In the genomic region with DNA sequence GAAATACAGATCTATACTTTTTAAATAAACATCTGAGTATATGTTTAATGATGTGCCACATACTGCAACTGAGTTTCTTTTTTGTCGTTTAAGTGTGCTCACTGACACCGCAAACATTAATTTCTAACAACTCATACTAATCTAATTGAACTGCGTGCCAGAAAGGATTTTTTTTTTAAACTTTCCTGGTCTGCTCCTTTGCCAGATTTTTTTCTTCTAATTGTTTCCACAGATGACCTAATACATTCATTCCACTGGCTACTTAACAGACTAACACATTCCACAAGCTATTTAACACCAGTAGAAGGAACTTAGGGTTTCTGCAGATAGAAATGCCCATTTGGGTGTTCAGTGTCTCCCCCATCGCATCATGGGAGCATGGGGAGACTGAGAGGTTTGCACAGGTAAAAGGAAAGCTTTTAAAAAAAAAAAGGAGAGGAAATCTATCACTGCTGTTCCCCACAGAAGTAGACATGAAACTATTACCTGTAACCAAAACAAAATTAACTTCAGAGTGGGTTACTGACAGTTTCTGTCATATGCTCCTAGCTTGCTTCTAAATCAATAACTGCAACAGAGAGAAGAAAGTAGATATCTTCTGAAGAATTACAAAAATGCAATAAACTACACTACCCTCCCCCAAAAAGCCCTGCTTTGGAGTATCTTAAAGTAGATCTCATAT, we compare ENCODE assay signal across 7 cellular contexts. TPM values are rescaled to one million over a fixed set of nuclear protein-coding genes. Genes with fewer than 3 reads are reported as not detected.
DNase-seq lines count a peak whose midpoint lies in the region; ATAC-seq and FAIRE-seq lines count a peak whose summit lies in the region.

No MANE protein-coding gene starts in this region.

- FAIRE-seq in GM19239 (lab: Jason Lieb, UNC), result no peak

- H3K4me3 Mint-ChIP-seq in activated T-helper 1 cell treated with anti-CD3 and anti-CD28 coated beads, Interleukin-12 subunit alpha, Interleukin-12 subunit beta, Interleukin-2, Interleukin-4 antibody, amounts not matched to agents 30 ng/mL and 10 ng/mL and 1 ng/mL, durations not matched to agents 14 hours and 24 hours and 36 hours, result peak overlapping the region; percentile 69
- H3K4me3 Mint-ChIP-seq in natural killer cell treated with Interleukin-12 subunit alpha and Interleukin-12 subunit beta and Interleukin-15 and Interleukin-18, amount 100 ng/mL, for 72 hours, result peak overlapping the region; percentile 87

- H3K27me3 Mint-ChIP-seq in activated T-helper 1 cell treated with anti-CD3 and anti-CD28 coated beads, Interleukin-12 subunit alpha, Interleukin-12 subunit beta, Interleukin-2, Interleukin-4 antibody, amounts not matched to agents 30 ng/mL and 10 ng/mL and 1 ng/mL, durations not matched to agents 14 hours and 24 hours and 36 hours (ENCODE audit: insufficient read depth), result no peaks in the 10 kb centered on the region
- no peaks in the 10 kb centered on the region for H3K27me3 Mint-ChIP-seq in natural killer cell treated with Interleukin-12 subunit alpha and Interleukin-12 subunit beta and Interleukin-15 and Interleukin-18, amount 100 ng/mL, for 72 hours

- DNase-seq in activated T-helper 1 cell treated with anti-CD3 and anti-CD28 coated beads, Interleukin-12 subunit alpha, Interleukin-12 subunit beta, Interleukin-2, Interleukin-4 antibody, amounts not matched to agents 30 ng/mL and 10 ng/mL and 1 ng/mL, durations not matched to agents 14 hours and 24 hours and 36 hours (ENCODE audit: low spot score), result no peak
- no peak for DNase-seq in natural killer cell treated with Interleukin-12 subunit alpha and Interleukin-12 subunit beta and Interleukin-15 and Interleukin-18, amount 100 ng/mL, for 72 hours (ENCODE audit: low spot score)
- DNase-seq in hippocampal formation (lab: John Stamatoyannopoulos, UW), result no peak
- DNase-seq in SKM-1 (lab: John Stamatoyannopoulos, UW; ENCODE audit: unreplicated experiment), result no peak
- DNase-seq in GM19239 (ENCODE audit: insufficient read length, low spot score), result no peak

- H3K4me1 Mint-ChIP-seq in activated T-helper 1 cell treated with anti-CD3 and anti-CD28 coated beads, Interleukin-12 subunit alpha, Interleukin-12 subunit beta, Interleukin-2, Interleukin-4 antibody, amounts not matched to agents 30 ng/mL and 10 ng/mL and 1 ng/mL, durations not matched to agents 14 hours and 24 hours and 36 hours (ENCODE audit: low read depth), result peaks cover 23% of the 10 kb centered on the region
- peaks cover 22 to 27% of the 10 kb centered on the region in 2 donors for H3K4me1 Mint-ChIP-seq in natural killer cell treated with Interleukin-12 subunit alpha and Interleukin-12 subunit beta and Interleukin-15 and Interleukin-18, amount 100 ng/mL, for 72 hours (ENCODE audit: low read depth in 2 of 2)

- H3K27ac Mint-ChIP-seq in activated T-helper 1 cell treated with anti-CD3 and anti-CD28 coated beads, Interleukin-12 subunit alpha, Interleukin-12 subunit beta, Interleukin-2, Interleukin-4 antibody, amounts not matched to agents 30 ng/mL and 10 ng/mL and 1 ng/mL, durations not matched to agents 14 hours and 24 hours and 36 hours, result peak overlapping the region; percentile 97
- H3K27ac Mint-ChIP-seq in natural killer cell treated with Interleukin-12 subunit alpha and Interleukin-12 subunit beta and Interleukin-15 and Interleukin-18, amount 100 ng/mL, for 72 hours, result peak overlapping the region; percentile 82 to 87

- peaks cover 12% of the 10 kb centered on the region for H3K36me3 Mint-ChIP-seq in activated T-helper 1 cell treated with anti-CD3 and anti-CD28 coated beads, Interleukin-12 subunit alpha, Interleukin-12 subunit beta, Interleukin-2, Interleukin-4 antibody, amounts not matched to agents 30 ng/mL and 10 ng/mL and 1 ng/mL, durations not matched to agents 14 hours and 24 hours and 36 hours (ENCODE audit: low read depth)
- H3K36me3 Mint-ChIP-seq in natural killer cell treated with Interleukin-12 subunit alpha and Interleukin-12 subunit beta and Interleukin-15 and Interleukin-18, amount 100 ng/mL, for 72 hours, result no peaks in the 10 kb centered on the region

- intact Hi-C loops in activated T-helper 1 cell treated with anti-CD3 and anti-CD28 coated beads, Interleukin-12 subunit alpha, Interleukin-12 subunit beta, Interleukin-2, Interleukin-4 antibody, amounts not matched to agents 30 ng/mL and 10 ng/mL and 1 ng/mL, durations not matched to agents 14 hours and 24 hours and 36 hours (cut with micrococcal nuclease), result no loop called here

- peak; percentile 38 for ATAC-seq in GM19324 (IDR thresholded peaks at IDR 0.05; ENCODE audit: low FRiP score, unreplicated experiment)
- peak; percentile 32 for ATAC-seq in HG02938 (IDR thresholded peaks at IDR 0.05; ENCODE audit: unreplicated experiment)
- no peak for ATAC-seq in natural killer cell treated with Interleukin-12 subunit alpha and Interleukin-12 subunit beta and Interleukin-15 and Interleukin-18, amount 100 ng/mL, for 72 hours

- H3K9me3 Mint-ChIP-seq in activated T-helper 1 cell treated with anti-CD3 and anti-CD28 coated beads, Interleukin-12 subunit alpha, Interleukin-12 subunit beta, Interleukin-2, Interleukin-4 antibody, amounts not matched to agents 30 ng/mL and 10 ng/mL and 1 ng/mL, durations not matched to agents 14 hours and 24 hours and 36 hours, result no peaks in the 10 kb centered on the region
- no peaks in the 10 kb centered on the region for H3K9me3 Mint-ChIP-seq in natural killer cell treated with Interleukin-12 subunit alpha and Interleukin-12 subunit beta and Interleukin-15 and Interleukin-18, amount 100 ng/mL, for 72 hours

RNA-seq across cellular contexts. Expression of gene SH3KBP1, which starts 31.6 kb away (rescaled TPM):
- 69.1 and 73.9 TPM in 2 replicates for total RNA-seq in activated T-helper 1 cell treated with anti-CD3 and anti-CD28 coated beads, Interleukin-12 subunit alpha, Interleukin-12 subunit beta, Interleukin-2, Interleukin-4 antibody, amounts not matched to agents 30 ng/mL and 10 ng/mL and 1 ng/mL, durations not matched to agents 14 hours and 24 hours and 36 hours
- 10 to 100 TPM; 68.5 to 83.4 TPM for total RNA-seq in natural killer cell treated with Interleukin-12 subunit alpha and Interleukin-12 subunit beta and Interleukin-15 and Interleukin-18, amount 100 ng/mL, for 72 hours

Comparison
In these comparisons a context has a peak if more than half of its experiments do, and no peak if none do; other contexts are left out.
1. ATAC-seq: peak in GM19324 (single experiment) and HG02938 (single experiment); none in natural killer cell treated with Interleukin-12 subunit alpha and Interleukin-12 subunit beta and Interleukin-15 and Interleukin-18, amount 100 ng/mL, for 72 hours (0 of 2).